Comparison of ENCODE assay signal across 13 cellular contexts in the genomic region with DNA sequence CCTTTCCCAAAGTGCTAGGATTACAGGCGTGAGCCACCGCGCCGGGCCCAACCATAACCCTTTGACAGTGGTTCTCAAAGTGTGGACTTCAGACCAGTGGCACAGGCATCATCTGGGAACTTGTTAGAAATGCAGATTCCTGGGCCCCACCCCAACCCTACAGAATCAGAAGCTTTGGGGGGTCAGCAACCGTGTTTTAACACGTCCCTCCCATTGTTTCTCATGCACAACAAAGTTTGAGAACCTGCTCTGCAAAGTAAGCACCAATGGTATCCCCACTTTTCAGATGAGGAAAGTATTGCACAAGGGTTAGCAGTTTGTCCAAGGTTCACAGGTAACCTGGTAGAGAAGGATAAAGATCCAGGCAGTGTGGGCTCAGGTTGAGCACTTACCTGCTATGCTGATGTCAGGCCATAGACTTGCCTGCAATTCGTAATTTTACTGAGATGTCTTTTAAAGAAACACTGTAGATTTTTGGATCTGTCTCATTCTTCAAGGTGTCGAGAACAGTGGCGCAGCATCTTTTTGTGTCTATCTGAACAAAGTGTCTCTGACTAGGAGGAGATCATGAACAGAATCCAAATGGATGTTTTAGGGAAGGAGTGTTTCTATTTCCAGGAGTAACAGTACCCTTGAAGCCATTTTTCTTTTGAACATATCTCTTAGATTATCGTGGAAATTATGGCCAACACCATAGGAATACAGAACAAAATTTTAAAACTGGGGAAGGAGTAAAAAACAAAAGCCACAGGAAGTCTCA.
DNase-seq lines count a peak whose midpoint lies in the region; ATAC-seq and TF ChIP-seq lines count a peak whose summit lies in the region.
"Had no signal": no experiment of that assay in that cellular context is flagged by ENCODE, and none has a peak within 500 bp of the region (broad histone marks: within the 10 kb centered on the region; RNA-seq: fewer than 3 reads in every experiment).

No MANE protein-coding gene starts in this region.

- no peaks in the 10 kb centered on the region for H3K27me3 ChIP-seq in DND-41 (ENCODE audit: insufficient read depth, low read length, poor library complexity)

- TF ChIP-seq CTCF in DND-41 (IDR thresholded peaks at IDR 0.05; ENCODE audit: borderline replicate concordance, extremely low read depth, low read length, poor library complexity, severe bottlenecking) (no peak), WI38 (IDR thresholded peaks at IDR 0.05; ENCODE audit: low read depth, low read length) (no peak)

- H3K79me2 ChIP-seq in DND-41 (ENCODE audit: insufficient read depth, low read length): peaks cover 79% of the 10 kb centered on the region

- H3K36me3 ChIP-seq in DND-41 (ENCODE audit: insufficient read depth, low read length): peaks cover 27% of the 10 kb centered on the region

- peak overlapping the region; percentile 34; the same call in 1 of the 2 replicates for H2AFZ ChIP-seq in DND-41 (ENCODE audit: low read depth, low read length)

- no peaks in the 10 kb centered on the region for H3K9me3 ChIP-seq in DND-41 (ENCODE audit: insufficient read depth, low read length, severe bottlenecking)

- peak overlapping the region; percentile 58 to 62; a peak in 3 of 4 replicates for H3K4me3 ChIP-seq in DND-41 (ENCODE audit: low read depth in 1 of 2, low read length in 2 of 2)
- peak overlapping the region; percentile 2; the same call in 1 of the 2 replicates for H3K4me3 ChIP-seq in WI38 (ENCODE audit: low read depth, low read length)
- peak overlapping the region; percentile 69 for H3K4me3 ChIP-seq in skeletal muscle cell (ENCODE audit: low read depth, low read length)

- peaks cover 4% of the 10 kb centered on the region; the same call in 1 of the 2 replicates for H4K20me1 ChIP-seq in DND-41 (ENCODE audit: insufficient read depth, low read length)

- DNase-seq in DND-41: no peak
- peak; percentile 40 for DNase-seq in globus pallidus (ENCODE audit: low spot score)
- DNase-seq in skeletal muscle cell (ENCODE audit: low read depth): no peak
- no peak for DNase-seq in AG08396 (ENCODE audit: low spot score)
- DNase-seq: activated CD4-positive, alpha-beta T cell treated with anti-CD3 and anti-CD28 coated beads for 1 hour; CD4-positive, alpha-beta T cell; NCI-H510A treated with DMSO at 0.1 percent for 48 hours; SHP77 treated with DMSO at 0.1 percent for 48 hours; stimulated activated CD4-positive, alpha-beta T cell treated with anti-CD3 and anti-CD28 coated beads, Interleukin-15, amount 100 ng/mL, for 24 hours had no signal

- peak overlapping the region; percentile 88 for H3K27ac ChIP-seq in DND-41 (ENCODE audit: low read length)

- ATAC-seq in DND-41 (ENCODE audit: insufficient read depth, low read depth) (no peak), GM21723 (IDR thresholded peaks at IDR 0.05; ENCODE audit: unreplicated experiment) (no peak), HG03469 (IDR thresholded peaks at IDR 0.05; ENCODE audit: unreplicated experiment) (no peak), HG03460 (IDR thresholded peaks at IDR 0.05; ENCODE audit: unreplicated experiment) (no peak)

- peak overlapping the region; percentile 57 for H3K9ac ChIP-seq in DND-41 (ENCODE audit: low read depth, low read length)

- peaks cover 66% of the 10 kb centered on the region for H3K4me1 ChIP-seq in DND-41 (ENCODE audit: insufficient read depth, low read length)

- peak overlapping the region; percentile 71 for H3K4me2 ChIP-seq in DND-41 (ENCODE audit: insufficient read depth, low read length)

Comparison
In these comparisons a context has a peak if more than half of its experiments do, and no peak if none do; other contexts are left out.
1. H3K4me3 ChIP-seq: peak in every context shown above with its lines; median percentile 69 in skeletal muscle cell; 60 in DND-41; 2 in WI38.